In the genomic region with DNA sequence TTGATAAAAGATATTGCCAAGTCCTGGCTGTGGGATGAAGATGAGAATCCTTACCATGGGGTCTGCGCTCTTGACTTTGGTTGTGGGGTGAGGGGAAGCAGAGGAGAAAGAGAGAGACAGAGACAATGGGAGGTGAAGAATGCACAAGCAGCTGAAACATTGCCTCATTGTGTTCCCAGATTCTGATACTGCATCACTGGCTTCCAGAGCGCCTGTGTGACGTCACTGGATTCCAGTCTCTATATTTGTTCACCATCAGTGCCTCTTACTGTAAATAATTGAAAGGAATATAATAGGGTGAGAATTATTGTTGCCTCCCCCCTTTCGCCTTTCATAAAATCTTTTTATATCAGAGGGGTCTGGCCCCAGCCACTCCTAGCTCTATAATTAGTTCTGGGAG, we compare ENCODE assay signal across 15 cellular contexts.
"Had no signal": no experiment of that assay in that cellular context is flagged by ENCODE, and none has a peak within 500 bp of the region (broad histone marks: within the 10 kb centered on the region; RNA-seq: fewer than 3 reads in every experiment).

No MANE protein-coding gene starts in this region.

- H3K9me3 ChIP-seq: esophagus squamous epithelium, lower lobe of right lung, pancreas, tibial artery, uterus had no signal

- ATAC-seq: activated CD4-positive, CD25-positive, alpha-beta regulatory T cell treated with anti-CD3 and anti-CD28 coated beads, Interleukin-2, amount 50 U/mL, for 24 hours; lower lobe of right lung; pancreas had no signal

- H3K4me3 ChIP-seq: esophagus squamous epithelium, lower lobe of right lung, pancreas, tibial artery, uterus had no signal

- DNase-seq: activated naive CD4-positive, alpha-beta T cell; activated naive CD8-positive, alpha-beta T cell treated with anti-CD3 and anti-CD28 coated beads, Interleukin-2, amount 10 ng/mL, durations not matched to agents 7 days and 5 days; cortex of kidney; effector CD4-positive, alpha-beta T cell; esophagus squamous epithelium; kidney glomerular epithelial cell; lower lobe of right lung; pancreas; small intestine; stimulated activated CD4-positive, alpha-beta T cell treated with anti-CD3 and anti-CD28 coated beads, Interleukin-4, amount 100 ng/mL, for 24 hours; stimulated activated naive CD4-positive, alpha-beta T cell; T-helper 9 cell; tibial artery; uterus had no signal

- H3K4me1 ChIP-seq: lower lobe of right lung, pancreas, tibial artery, uterus had no signal

- H3K27ac ChIP-seq: esophagus squamous epithelium, lower lobe of right lung, pancreas, tibial artery, uterus had no signal

- H3K36me3 ChIP-seq: esophagus squamous epithelium, lower lobe of right lung, pancreas, tibial artery, uterus had no signal

- H3K27me3 ChIP-seq: esophagus squamous epithelium, pancreas, tibial artery, uterus had no signal
